12 cellular contexts compared by ENCODE assay signal in the genomic region with DNA sequence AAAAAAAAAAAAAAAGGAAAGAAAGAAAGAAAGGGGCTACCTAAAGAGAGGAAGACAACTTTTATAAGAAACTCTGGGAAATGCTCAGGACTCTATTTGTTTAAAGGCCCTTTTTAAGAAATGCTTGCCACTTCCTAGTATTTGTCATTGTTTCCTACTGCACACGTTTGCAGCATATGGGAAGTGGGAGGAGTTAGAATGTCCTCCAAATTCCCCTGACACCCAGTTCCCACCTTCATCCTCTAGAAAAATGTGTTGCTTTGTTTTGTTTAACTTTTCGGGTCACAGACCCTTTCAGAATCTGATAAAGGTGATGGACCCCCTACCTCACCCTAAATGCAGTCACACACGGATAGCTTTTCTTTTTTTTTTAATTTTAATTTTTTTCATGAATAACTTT. TPM values are rescaled to one million over a fixed set of nuclear protein-coding genes. Genes with fewer than 3 reads are reported as not detected.
DNase-seq lines count a peak whose midpoint lies in the region; ATAC-seq and TF ChIP-seq lines count a peak whose summit lies in the region.
"Had no signal": no experiment of that assay in that cellular context is flagged by ENCODE, and none has a peak within 500 bp of the region (broad histone marks: within the 10 kb centered on the region; RNA-seq: fewer than 3 reads in every experiment).

No MANE protein-coding gene starts in this region.

- POLR2A ChIA-PET in PC-9 (lab: Charles Lee; ENCODE audit: unreplicated experiment): interaction anchor here (0.7 kb wide), 1 partner anchor 10 kb away, joined by 7 read pairs; no protein-coding TSS in a partner anchor

- no peaks in the 10 kb centered on the region for H3K79me2 ChIP-seq in PC-9 (ENCODE audit: low read depth)

- H2AFZ ChIP-seq in PC-9: no peak overlapping the region

- no peaks in the 10 kb centered on the region for H3K36me3 ChIP-seq in PC-9 (ENCODE audit: low read depth)
- H3K36me3 ChIP-seq: upper lobe of right lung had no signal

- ATAC-seq in stimulated activated effector memory CD8-positive, alpha-beta T cell treated with anti-CD3 and anti-CD28 coated beads, Interleukin-12 subunit alpha, Interleukin-12 subunit beta, amount 100 ng/mL, for 72 hours: peak; percentile 50
- ATAC-seq in HG02885 (IDR thresholded peaks at IDR 0.05; ENCODE audit: poor library complexity, unreplicated experiment) (no peak), HG03460 (IDR thresholded peaks at IDR 0.05; ENCODE audit: unreplicated experiment) (no peak)
- ATAC-seq: effector memory CD8-positive, alpha-beta T cell; upper lobe of right lung had no signal

- no TSS peak for BruUV-seq in PC-9 (replicated peaks; lab: Mats Ljungman, UMichigan)

- H3K27ac Mint-ChIP-seq in activated T-cell treated with anti-CD3 and anti-CD28 coated beads, Interleukin-2, amount 50 U/mL, for 24 hours: peak overlapping the region; percentile 95
- H3K27ac Mint-ChIP-seq in stimulated activated effector memory CD8-positive, alpha-beta T cell treated with anti-CD3 and anti-CD28 coated beads, Interleukin-12 subunit alpha, Interleukin-12 subunit beta, amount 100 ng/mL, for 72 hours: peak overlapping the region; percentile 89

- CTCF ChIA-PET in PC-9 (lab: Charles Lee): no interaction called here

- H3K4me1 Mint-ChIP-seq in activated T-cell treated with anti-CD3 and anti-CD28 coated beads, Interleukin-2, amount 50 U/mL, for 24 hours (ENCODE audit: low read depth): peaks cover 47% of the 10 kb centered on the region
- peaks cover 39% of the 10 kb centered on the region for H3K4me1 Mint-ChIP-seq in stimulated activated effector memory CD8-positive, alpha-beta T cell treated with anti-CD3 and anti-CD28 coated beads, Interleukin-12 subunit alpha, Interleukin-12 subunit beta, amount 100 ng/mL, for 72 hours

- no peaks in the 10 kb centered on the region for H3K9me2 ChIP-seq in PC-9 (ENCODE audit: insufficient read depth)

- H3K4me2 ChIP-seq in PC-9: no peak overlapping the region

- H4K20me1 ChIP-seq in PC-9 (ENCODE audit: insufficient read depth): no peaks in the 10 kb centered on the region

- no peaks in the 10 kb centered on the region for H3K9me3 Mint-ChIP-seq in activated T-cell treated with anti-CD3 and anti-CD28 coated beads, Interleukin-2, amount 50 U/mL, for 24 hours
- no peaks in the 10 kb centered on the region for H3K9me3 Mint-ChIP-seq in stimulated activated effector memory CD8-positive, alpha-beta T cell treated with anti-CD3 and anti-CD28 coated beads, Interleukin-12 subunit alpha, Interleukin-12 subunit beta, amount 100 ng/mL, for 72 hours
- H3K9me3 Mint-ChIP-seq: effector memory CD8-positive, alpha-beta T cell; immature natural killer cell had no signal

- intact Hi-C loops in PC-9 (cut with micrococcal nuclease; ENCODE audit: unreplicated experiment): no loop called here

- peaks cover 10% of the 10 kb centered on the region for H3F3A ChIP-seq in PC-9 (ENCODE audit: insufficient read depth, low read depth)

- no peaks in the 10 kb centered on the region for H3K27me3 ChIP-seq in PC-9 (ENCODE audit: insufficient read depth, low read depth)
- H3K27me3 ChIP-seq: upper lobe of right lung had no signal

- DNase-seq in activated T-cell treated with anti-CD3 and anti-CD28 coated beads, Interleukin-2, amount 50 U/mL, for 24 hours: no peak
- DNase-seq in activated T-cell treated with anti-CD3 and anti-CD28 coated beads for 4 hours (no peak), NCI-H2171 treated with DMSO at 0.1 percent for 48 hours (lab: John Stamatoyannopoulos, UW) (peak; percentile 86), dermis blood vessel endothelial cell (peak; percentile 93), PC-9 (no peak)
- no peak for DNase-seq in stimulated activated effector memory CD8-positive, alpha-beta T cell treated with anti-CD3 and anti-CD28 coated beads, Interleukin-12 subunit alpha, Interleukin-12 subunit beta, amount 100 ng/mL, for 72 hours (ENCODE audit: low spot score in 2 of 2)
- DNase-seq: effector memory CD8-positive, alpha-beta T cell; immature natural killer cell; NCI-H226; upper lobe of right lung had no signal

- no peaks in the 10 kb centered on the region for H3K9me3 ChIP-seq in PC-9 (ENCODE audit: insufficient read depth, low read depth)
- H3K9me3 ChIP-seq: upper lobe of right lung had no signal

- H3K27ac ChIP-seq in PC-9: no peak overlapping the region
- H3K27ac ChIP-seq: upper lobe of right lung had no signal

- H3K4me1 ChIP-seq in PC-9 (replicated peaks; ENCODE audit: insufficient read depth): peaks cover 6% of the 10 kb centered on the region

- peak overlapping the region; percentile 49 for H3K4me3 Mint-ChIP-seq in activated T-cell treated with anti-CD3 and anti-CD28 coated beads, Interleukin-2, amount 50 U/mL, for 24 hours
- H3K4me3 Mint-ChIP-seq in stimulated activated effector memory CD8-positive, alpha-beta T cell treated with anti-CD3 and anti-CD28 coated beads, Interleukin-12 subunit alpha, Interleukin-12 subunit beta, amount 100 ng/mL, for 72 hours: peak overlapping the region; percentile 34
- H3K4me3 Mint-ChIP-seq: effector memory CD8-positive, alpha-beta T cell; immature natural killer cell had no signal

- H3K4me3 ChIP-seq in PC-9: no peak overlapping the region
- H3K4me3 ChIP-seq: upper lobe of right lung had no signal

- H3K36me3 Mint-ChIP-seq in activated T-cell treated with anti-CD3 and anti-CD28 coated beads, Interleukin-2, amount 50 U/mL, for 24 hours (ENCODE audit: low read depth): no peaks in the 10 kb centered on the region
- no peaks in the 10 kb centered on the region for H3K36me3 Mint-ChIP-seq in stimulated activated effector memory CD8-positive, alpha-beta T cell treated with anti-CD3 and anti-CD28 coated beads, Interleukin-12 subunit alpha, Interleukin-12 subunit beta, amount 100 ng/mL, for 72 hours
- H3K36me3 Mint-ChIP-seq: immature natural killer cell had no signal

- no peak for TF ChIP-seq CTCF in PC-9 (conservative IDR thresholded peaks at IDR 0.05)

- no peaks in the 10 kb centered on the region for H3K27me3 Mint-ChIP-seq in activated T-cell treated with anti-CD3 and anti-CD28 coated beads, Interleukin-2, amount 50 U/mL, for 24 hours
- H3K27me3 Mint-ChIP-seq: effector memory CD8-positive, alpha-beta T cell had no signal

RNA-seq across cellular contexts. Expression of gene NINJ2, which starts 40.8 kb away (rescaled TPM):
- total RNA-seq in dermis blood vessel endothelial cell: 1.2 and 4.8 TPM in 2 replicates
- total RNA-seq in PC-9 (2021): 18.5 and 19.3 TPM in 2 replicates

Comparison
In these comparisons a context has a peak if more than half of its experiments do, and no peak if none do; other contexts are left out.
1. DNase-seq: peak in NCI-H2171 treated with DMSO at 0.1 percent for 48 hours (single experiment) and dermis blood vessel endothelial cell (single experiment); none in activated T-cell treated with anti-CD3 and anti-CD28 coated beads, Interleukin-2, amount 50 U/mL, for 24 hours (single experiment), activated T-cell treated with anti-CD3 and anti-CD28 coated beads for 4 hours (single experiment), stimulated activated effector memory CD8-positive, alpha-beta T cell treated with anti-CD3 and anti-CD28 coated beads, Interleukin-12 subunit alpha, Interleukin-12 subunit beta, amount 100 ng/mL, for 72 hours (0 of 2) and PC-9 (0 of 2).